1 cellular context compared by ENCODE assay signal in the genomic region with DNA sequence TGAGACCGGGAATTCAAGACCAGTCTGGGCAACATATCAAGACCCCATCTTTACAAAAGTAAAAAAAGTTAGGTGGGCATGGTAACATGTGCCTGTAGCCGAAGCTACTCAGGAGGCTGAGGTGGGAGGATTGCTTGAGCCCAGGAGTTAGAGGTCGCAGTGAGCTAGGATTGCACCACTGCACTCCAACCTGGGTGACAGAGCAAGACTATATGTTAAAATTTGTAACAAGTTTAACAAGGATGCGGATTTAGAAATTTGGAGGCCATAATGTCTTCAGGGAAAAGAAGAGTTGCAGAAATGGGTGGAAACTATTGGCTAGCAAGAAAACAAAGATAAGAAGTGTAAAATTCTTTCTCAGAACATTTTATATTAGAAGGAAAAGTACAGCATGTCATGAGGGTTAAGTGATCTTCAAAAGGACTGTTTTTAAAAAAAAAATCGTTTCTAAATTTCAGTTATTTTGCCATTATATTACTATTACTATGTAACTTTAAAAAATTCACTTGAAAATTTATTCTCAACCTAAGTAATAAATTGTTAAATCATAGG.
TF ChIP-seq lines count a peak whose summit lies in the region.

No MANE protein-coding gene starts in this region.

TF ChIP-seq in IMR-90, 13 proteins besides CTCF, POLR2A, EP300 and RAD21:
- TF ChIP-seq MXI1 (IDR thresholded peaks at IDR 0.05; ENCODE audit: borderline replicate concordance, low read depth, low read length) (no peak), MAZ (IDR thresholded peaks at IDR 0.05; ENCODE audit: borderline replicate concordance, low read depth, low read length) (no peak), NFE2L2 (IDR thresholded peaks at IDR 0.05; ENCODE audit: low read depth, low read length) (no peak), SMC3 (IDR thresholded peaks at IDR 0.05; ENCODE audit: low read depth, low read length) (no peak), CEBPB (IDR thresholded peaks at IDR 0.05; ENCODE audit: low read depth, low read length) (no peak), MAFK (IDR thresholded peaks at IDR 0.05; ENCODE audit: low read depth, low read length) (no peak), BHLHE40 (IDR thresholded peaks at IDR 0.05; ENCODE audit: low read depth, low read length) (no peak), CHD1 (IDR thresholded peaks at IDR 0.05; ENCODE audit: low read depth, low read length) (no peak), FOS (IDR thresholded peaks at IDR 0.05; ENCODE audit: low read depth, low read length) (no peak), RCOR1 (IDR thresholded peaks at IDR 0.05; ENCODE audit: insufficient replicate concordance, low read length) (no peak), RFX5 (IDR thresholded peaks at IDR 0.05; ENCODE audit: low read depth, low read length) (no peak)
- TF ChIP-seq, protein P1, sequence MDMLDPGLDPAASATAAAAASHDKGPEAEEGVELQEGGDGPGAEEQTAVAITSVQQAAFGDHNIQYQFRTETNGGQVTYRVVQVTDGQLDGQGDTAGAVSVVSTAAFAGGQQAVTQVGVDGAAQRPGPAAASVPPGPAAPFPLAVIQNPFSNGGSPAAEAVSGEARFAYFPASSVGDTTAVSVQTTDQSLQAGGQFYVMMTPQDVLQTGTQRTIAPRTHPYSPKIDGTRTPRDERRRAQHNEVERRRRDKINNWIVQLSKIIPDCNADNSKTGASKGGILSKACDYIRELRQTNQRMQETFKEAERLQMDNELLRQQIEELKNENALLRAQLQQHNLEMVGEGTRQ (IDR thresholded peaks at IDR 0.05; ENCODE audit: low read depth, low read length), result no peak
- TF ChIP-seq, protein P2, sequence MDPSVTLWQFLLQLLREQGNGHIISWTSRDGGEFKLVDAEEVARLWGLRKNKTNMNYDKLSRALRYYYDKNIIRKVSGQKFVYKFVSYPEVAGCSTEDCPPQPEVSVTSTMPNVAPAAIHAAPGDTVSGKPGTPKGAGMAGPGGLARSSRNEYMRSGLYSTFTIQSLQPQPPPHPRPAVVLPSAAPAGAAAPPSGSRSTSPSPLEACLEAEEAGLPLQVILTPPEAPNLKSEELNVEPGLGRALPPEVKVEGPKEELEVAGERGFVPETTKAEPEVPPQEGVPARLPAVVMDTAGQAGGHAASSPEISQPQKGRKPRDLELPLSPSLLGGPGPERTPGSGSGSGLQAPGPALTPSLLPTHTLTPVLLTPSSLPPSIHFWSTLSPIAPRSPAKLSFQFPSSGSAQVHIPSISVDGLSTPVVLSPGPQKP (IDR thresholded peaks at IDR 0.05; ENCODE audit: borderline replicate concordance, low read depth, low read length), result no peak
